In the genomic region with DNA sequence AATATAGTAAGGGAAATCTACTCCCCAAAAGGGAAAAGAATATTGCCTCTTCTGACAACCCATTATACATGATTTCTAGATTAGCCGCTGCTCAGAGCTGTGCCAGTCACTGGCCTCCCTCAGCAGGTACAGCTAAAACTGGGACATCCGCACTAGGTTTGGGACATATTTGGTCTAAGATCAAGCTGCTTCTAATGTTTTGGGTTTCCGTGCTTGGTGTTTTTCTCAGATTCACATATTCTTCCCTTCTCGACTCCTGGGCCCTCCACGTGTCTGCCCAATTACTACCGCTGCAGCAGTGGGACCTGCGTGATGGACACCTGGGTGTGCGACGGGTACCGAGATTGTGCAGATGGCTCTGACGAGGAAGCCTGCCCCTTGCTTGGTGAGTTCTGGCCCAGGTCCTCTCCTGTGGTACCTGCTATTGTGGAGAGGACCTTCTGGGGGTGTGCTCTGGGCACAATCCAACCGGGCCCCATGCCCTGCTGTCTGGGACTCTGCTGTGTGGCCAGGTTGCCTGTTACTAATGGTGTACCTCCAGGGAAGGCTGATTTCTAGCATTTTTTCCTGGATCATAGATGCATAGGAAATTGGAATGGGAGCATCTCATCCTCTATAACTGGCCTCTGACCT, we compare ENCODE assay signal across 9 cellular contexts.
DNase-seq lines count a peak whose midpoint lies in the region; ATAC-seq and TF ChIP-seq lines count a peak whose summit lies in the region.
"Had no signal": no experiment of that assay in that cellular context is flagged by ENCODE, and none has a peak within 500 bp of the region (broad histone marks: within the 10 kb centered on the region; RNA-seq: fewer than 3 reads in every experiment).

No MANE protein-coding gene starts in this region.

- H3K79me2 ChIP-seq in OCI-LY7 (ENCODE audit: insufficient read depth, low read depth, low read length) = peaks cover 54% of the 10 kb centered on the region

- H3K4me3 Mint-ChIP-seq in CD8-positive, alpha-beta memory T cell = no peak overlapping the region

- no peak for TF ChIP-seq POLR2A in gastroesophageal sphincter (IDR thresholded peaks at IDR 0.05)

- H3K4me1 Mint-ChIP-seq in CD8-positive, alpha-beta memory T cell = peaks cover 2 to 5% (median 5%) of the 10 kb centered on the region in 3 donors

- intact Hi-C loops in OCI-LY7 (cut with micrococcal nuclease; ENCODE audit: unreplicated experiment) (loop anchor here (1.0 to 2.0 kb wide), 7 partner anchors 21 to 342 kb away; no protein-coding TSS in a partner anchor), Right ventricle myocardium superior (cut with DNase I) (loop anchor here (2.0 to 5.0 kb wide), 2 partner anchors 270 to 344 kb away; no protein-coding TSS in a partner anchor)

- TF ChIP-seq CTCF in OCI-LY7 (conservative IDR thresholded peaks at IDR 0.05; ENCODE audit: low read length) = no peak
- TF ChIP-seq CTCF in gastroesophageal sphincter (IDR thresholded peaks at IDR 0.05) = no peak

- H3K9me2 ChIP-seq in OCI-LY7 (ENCODE audit: insufficient read depth, low read length) = no peaks in the 10 kb centered on the region

- no peaks in the 10 kb centered on the region for H3K27me3 Mint-ChIP-seq in CD8-positive, alpha-beta memory T cell

- H3K36me3 ChIP-seq in CD8-positive, alpha-beta memory T cell (ENCODE audit: insufficient read depth, low read length) = peaks cover 86% of the 10 kb centered on the region
- H3K36me3 ChIP-seq in OCI-LY7 (ENCODE audit: insufficient read depth, low read length) = peaks cover 98% of the 10 kb centered on the region
- peaks cover 0 to 36% of the 10 kb centered on the region in 2 donors for H3K36me3 ChIP-seq in gastroesophageal sphincter

- no peak for TF ChIP-seq EP300 in gastroesophageal sphincter (IDR thresholded peaks at IDR 0.05)

- CTCF ChIA-PET in CD8-positive, alpha-beta memory T cell (lab: Charles Lee) = interaction anchor here (0.7 to 2.3 kb wide), 15 partner anchors 9 to 344 kb away, joined by 3 to 14 read pairs (median 4); no protein-coding TSS in a partner anchor
- CTCF ChIA-PET in OCI-LY7 (lab: Charles Lee; ENCODE audit: unreplicated experiment) = interaction anchor here (0.7 kb wide), 1 partner anchor 269 kb away, joined by 3 read pairs; no protein-coding TSS in a partner anchor

- H2AFZ ChIP-seq in OCI-LY7 (ENCODE audit: low read length) = no peak overlapping the region

- ATAC-seq in GM19467 (IDR thresholded peaks at IDR 0.05; ENCODE audit: unreplicated experiment) (peak; percentile 1), Right ventricle myocardium superior (ENCODE audit: poor library complexity) (no peak), gastroesophageal sphincter (no peak)

- H3K27me3 ChIP-seq in CD8-positive, alpha-beta memory T cell (ENCODE audit: insufficient read depth, low read length, poor library complexity, severe bottlenecking) = no peaks in the 10 kb centered on the region
- no peaks in the 10 kb centered on the region for H3K27me3 ChIP-seq in gastroesophageal sphincter
- H3K27me3 ChIP-seq: stomach had no signal

- peak overlapping the region; percentile 98 for H3K4me2 ChIP-seq in OCI-LY7 (ENCODE audit: low read length)

- no peaks in the 10 kb centered on the region for H3K4me1 ChIP-seq in CD8-positive, alpha-beta memory T cell (ENCODE audit: insufficient read depth, low read length)
- peaks cover 69% of the 10 kb centered on the region for H3K4me1 ChIP-seq in OCI-LY7 (ENCODE audit: insufficient read depth, low read length, poor library complexity, severe bottlenecking)
- peaks cover 0 to 32% (median 2%) of the 10 kb centered on the region in 3 donors for H3K4me1 ChIP-seq in gastroesophageal sphincter

- BruUV-seq in OCI-LY7 (replicated peaks; lab: Mats Ljungman, UMichigan) = no TSS peak

- peak overlapping the region; percentile 38 to 82 (median 52) for H3K27ac Mint-ChIP-seq in CD8-positive, alpha-beta memory T cell

- WGBS in gastroesophageal sphincter (ENCODE audit: low coverage in 1 of 2), 2 donors = 87 to 89% methylated on average over 5 to 9 of the region's 12 CpGs

- POLR2A ChIA-PET in CD8-positive, alpha-beta memory T cell (lab: Charles Lee) = no interaction called here
- POLR2A ChIA-PET in OCI-LY7 (lab: Charles Lee) = interaction anchor here (0.5 to 1.2 kb wide), 8 partner anchors 16 to 343 kb away, joined by 3 read pairs; no protein-coding TSS in a partner anchor

- DNase-seq in CD8-positive, alpha-beta memory T cell = peak in 1 of 5 donors; percentile 5
- DNase-seq in OCI-LY7 (ENCODE audit: low spot score) (peak; percentile 61), germinal center (ENCODE audit: low spot score) (peak; percentile 38), Right ventricle myocardium superior (no peak), activated gamma-delta T cell treated with Interleukin-2 at 50 U/mL for 16 hours (no peak)
- no peak for DNase-seq in stimulated activated CD4-positive, alpha-beta T cell treated with anti-CD3 and anti-CD28 coated beads, Interleukin-4, amount 100 ng/mL, for 4 hours

- peaks cover 8 to 96% (median 32%) of the 10 kb centered on the region in 3 donors for H3K36me3 Mint-ChIP-seq in CD8-positive, alpha-beta memory T cell

- H4K20me1 ChIP-seq in OCI-LY7 (ENCODE audit: insufficient read depth, low read length) = 0 out of 2 replicates have a peak, but pooled peaks cover 3% of the 10 kb centered on the region

- H3K27ac ChIP-seq in CD8-positive, alpha-beta memory T cell (ENCODE audit: low read depth, low read length) = no peak overlapping the region
- H3K27ac ChIP-seq in OCI-LY7 (ENCODE audit: low read depth, low read length, poor library complexity, severe bottlenecking) (peak overlapping the region; percentile 98), gastroesophageal sphincter (peak overlapping the region in 1 of 4 donors; percentile 35)
- H3K27ac ChIP-seq: stomach had no signal

- H3K9me3 Mint-ChIP-seq in CD8-positive, alpha-beta memory T cell = no peaks in the 10 kb centered on the region

- no peaks in the 10 kb centered on the region for H3K9me3 ChIP-seq in CD8-positive, alpha-beta memory T cell (ENCODE audit: low read length)
- H3K9me3 ChIP-seq in OCI-LY7 (ENCODE audit: low read length) (no peaks in the 10 kb centered on the region), gastroesophageal sphincter (no peaks in the 10 kb centered on the region)
- H3K9me3 ChIP-seq: stomach had no signal

- no peak overlapping the region for H3K4me3 ChIP-seq in CD8-positive, alpha-beta memory T cell (ENCODE audit: low read length)
- H3K4me3 ChIP-seq in OCI-LY7 (ENCODE audit: low read depth, low read length, poor library complexity, severe bottlenecking) (peak overlapping the region; percentile 66), gastroesophageal sphincter (no peak overlapping the region)
- H3K4me3 ChIP-seq: stomach had no signal

Comparison
In these comparisons a context has a peak if more than half of its experiments do, and no peak if none do; other contexts are left out.
1. DNase-seq: peak in OCI-LY7 (single experiment) and germinal center (single experiment); none in stimulated activated CD4-positive, alpha-beta T cell treated with anti-CD3 and anti-CD28 coated beads, Interleukin-4, amount 100 ng/mL, for 4 hours (0 of 2), Right ventricle myocardium superior (single experiment) and activated gamma-delta T cell treated with Interleukin-2 at 50 U/mL for 16 hours (single experiment).